1 cellular context compared by ENCODE assay signal in the genomic region with DNA sequence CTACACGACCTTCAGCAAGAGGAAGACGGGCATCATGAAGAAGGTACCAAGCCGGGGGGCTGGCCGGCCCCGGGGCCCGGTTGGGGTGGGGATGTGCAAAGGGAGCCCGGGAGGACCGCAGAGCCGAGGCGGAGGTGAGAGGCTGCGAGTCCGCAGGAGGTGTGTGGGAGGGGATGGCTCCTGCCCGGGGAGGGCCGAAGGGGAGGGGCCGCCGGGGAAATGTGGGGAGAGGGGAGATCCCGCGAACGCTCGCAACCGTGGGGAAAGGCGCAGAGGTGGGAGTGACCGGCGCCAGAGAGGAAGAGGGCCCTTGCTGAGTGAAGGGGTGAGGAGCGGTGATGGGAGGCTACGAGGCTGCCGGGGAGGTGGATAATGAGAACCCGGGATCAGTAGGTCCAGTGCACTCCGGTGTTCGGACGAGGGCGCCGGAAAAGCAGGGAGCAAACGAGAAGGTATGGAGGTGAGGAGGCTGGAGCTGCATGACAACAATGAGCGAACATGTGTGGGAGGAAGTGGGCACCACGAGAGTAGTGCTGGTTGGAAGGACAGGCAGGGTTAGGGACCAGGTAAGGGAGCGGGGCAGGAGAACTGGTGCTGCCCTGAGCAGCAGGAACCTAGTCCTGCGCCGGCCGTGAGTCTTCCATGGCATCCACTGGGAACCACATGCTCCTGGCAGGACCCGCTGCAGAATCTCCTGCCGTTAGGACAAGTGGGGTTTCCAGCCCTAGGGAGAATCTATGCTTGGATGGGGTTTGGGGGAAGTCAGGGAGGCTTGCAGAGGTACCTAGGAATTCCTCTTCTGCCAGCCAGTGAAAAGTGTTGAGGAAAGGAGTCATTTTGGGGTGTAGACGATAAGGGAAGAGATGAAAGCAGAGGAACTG.
TF ChIP-seq lines count a peak whose summit lies in the region.

No MANE protein-coding gene starts in this region.

TF ChIP-seq in K562, 482 proteins besides CTCF, POLR2A, EP300 and RAD21 (continued from another document):
- TF ChIP-seq ZBTB49 (CRISPR knock-in tag; IDR thresholded peaks at IDR 0.05; ENCODE audit: borderline replicate concordance) (no peak), ZNF263 (CRISPR knock-in tag; IDR thresholded peaks at IDR 0.05; ENCODE audit: borderline replicate concordance) (peak; percentile 52; the same call in 1 of the 2 replicates), SMARCA4 (IDR thresholded peaks at IDR 0.05) (0 out of 2 replicates have a peak, but pooled peaks have one; percentile 25), VEZF1 (CRISPR knock-in tag; IDR thresholded peaks at IDR 0.05) (peak; percentile 96), RBM22 (IDR thresholded peaks at IDR 0.05; ENCODE audit: low read depth, low read length, poor library complexity, severe bottlenecking) (peak; percentile 34), SAP30 (IDR thresholded peaks at IDR 0.05; ENCODE audit: borderline replicate concordance, insufficient read depth, low read depth, low read length, poor library complexity, severe bottlenecking) (peak; percentile 44), ZNF23 (CRISPR knock-in tag; IDR thresholded peaks at IDR 0.05) (no peak), ZBTB26 (CRISPR knock-in tag; IDR thresholded peaks at IDR 0.05) (0 out of 2 replicates have a peak, but pooled peaks have one; percentile 15), ZNF24 (IDR thresholded peaks at IDR 0.05) (no peak), CTBP1 (IDR thresholded peaks at IDR 0.05; ENCODE audit: borderline replicate concordance) (0 out of 2 replicates have a peak, but pooled peaks have one; percentile 9), BRD4 (IDR thresholded peaks at IDR 0.05) (0 out of 2 replicates have a peak, but pooled peaks have one; percentile 3), FOXK1 (CRISPR knock-in tag; IDR thresholded peaks at IDR 0.05; ENCODE audit: borderline replicate concordance) (peak; percentile 77; the same call in 1 of the 2 replicates), HDAC1 (IDR thresholded peaks at IDR 0.05) (peak in 1 of 2 experiments; percentile 70; a peak in 2 of 4 replicates), NFRKB (IDR thresholded peaks at IDR 0.05; ENCODE audit: low read depth) (0 out of 2 replicates have a peak, but pooled peaks have one; percentile 38), TGIF2 (CRISPR knock-in tag; IDR thresholded peaks at IDR 0.05) (peak; percentile 71; the same call in 1 of the 2 replicates), NCOA1 (IDR thresholded peaks at IDR 0.05; ENCODE audit: low read depth) (no peak; the same call in 1 of the 2 replicates), KAT7 (CRISPR knock-in tag; IDR thresholded peaks at IDR 0.05; ENCODE audit: borderline replicate concordance) (peak; percentile 6; the same call in 1 of the 2 replicates), RFX5 (IDR thresholded peaks at IDR 0.05; ENCODE audit: low read depth, low read length) (no peak), LCOR (CRISPR knock-in tag; IDR thresholded peaks at IDR 0.05) (peak; percentile 36; the same call in 1 of the 2 replicates), MTA1 (IDR thresholded peaks at IDR 0.05; ENCODE audit: borderline replicate concordance) (peak; percentile 65; the same call in 1 of the 2 replicates), SPI1 (IDR thresholded peaks at IDR 0.05; ENCODE audit: borderline replicate concordance, low read depth, low read length) (peak; percentile 34; the same call in 1 of the 2 replicates), YY1 (IDR thresholded peaks at IDR 0.05; ENCODE audit: borderline replicate concordance in 1 of 3, control insufficient read depth in 1 of 3, extremely low read depth in 1 of 3, insufficient read depth in 3 of 3, insufficient read length in 1 of 3, insufficient replicate concordance in 2 of 3, low read depth in 1 of 3, low read length in 2 of 3) (peak in 1 of 3 experiments; percentile 49), PHF8 (IDR thresholded peaks at IDR 0.05; ENCODE audit: borderline replicate concordance, low read length) (no peak), SIN3A (IDR thresholded peaks at IDR 0.05; ENCODE audit: borderline replicate concordance in 2 of 2, control insufficient read depth in 1 of 2, low read depth in 2 of 2, low read length in 2 of 2) (peak in 1 of 2 experiments; percentile 56; a peak in 1 of 4 replicates), ZBTB7A (IDR thresholded peaks at IDR 0.05; ENCODE audit: borderline replicate concordance, control insufficient read depth, low read depth, low read length) (0 out of 2 replicates have a peak, but pooled peaks have one; percentile 61), TOE1 (IDR thresholded peaks at IDR 0.05; ENCODE audit: borderline replicate concordance) (0 out of 2 replicates have a peak, but pooled peaks have one; percentile 42), TOE1 (CRISPR knock-in tag; IDR thresholded peaks at IDR 0.05; ENCODE audit: borderline replicate concordance, low read depth) (no peak), HDGF (IDR thresholded peaks at IDR 0.05) (peak; percentile 72; the same call in 1 of the 2 replicates), ZNF699 (CRISPR knock-in tag; IDR thresholded peaks at IDR 0.05; ENCODE audit: insufficient replicate concordance) (no peak), DMBX1 (CRISPR knock-in tag; IDR thresholded peaks at IDR 0.05; ENCODE audit: borderline replicate concordance) (no peak), MED1 (CRISPR knock-in tag; IDR thresholded peaks at IDR 0.05; ENCODE audit: borderline replicate concordance) (no peak), MNT (conservative IDR thresholded peaks at IDR 0.05) (peak in 1 of 2 experiments; percentile 44; a peak in 1 of 4 replicates), ZEB2 (IDR thresholded peaks at IDR 0.05) (peak; percentile 60; the same call in 1 of the 2 replicates), TEAD4 (IDR thresholded peaks at IDR 0.05; ENCODE audit: low read length) (no peak), TEAD4 (CRISPR knock-in tag; IDR thresholded peaks at IDR 0.05; ENCODE audit: borderline replicate concordance) (0 out of 2 replicates have a peak, but pooled peaks have one; percentile 37), THRB (CRISPR knock-in tag; conservative IDR thresholded peaks at IDR 0.05) (0 out of 2 replicates have a peak, but pooled peaks have one; percentile 80), HCFC1 (IDR thresholded peaks at IDR 0.05; ENCODE audit: low read depth, low read length) (0 out of 2 replicates have a peak, but pooled peaks have one; percentile 4), SLC30A9 (CRISPR knock-in tag; IDR thresholded peaks at IDR 0.05) (no peak)
- TF ChIP-seq, protein P1, sequence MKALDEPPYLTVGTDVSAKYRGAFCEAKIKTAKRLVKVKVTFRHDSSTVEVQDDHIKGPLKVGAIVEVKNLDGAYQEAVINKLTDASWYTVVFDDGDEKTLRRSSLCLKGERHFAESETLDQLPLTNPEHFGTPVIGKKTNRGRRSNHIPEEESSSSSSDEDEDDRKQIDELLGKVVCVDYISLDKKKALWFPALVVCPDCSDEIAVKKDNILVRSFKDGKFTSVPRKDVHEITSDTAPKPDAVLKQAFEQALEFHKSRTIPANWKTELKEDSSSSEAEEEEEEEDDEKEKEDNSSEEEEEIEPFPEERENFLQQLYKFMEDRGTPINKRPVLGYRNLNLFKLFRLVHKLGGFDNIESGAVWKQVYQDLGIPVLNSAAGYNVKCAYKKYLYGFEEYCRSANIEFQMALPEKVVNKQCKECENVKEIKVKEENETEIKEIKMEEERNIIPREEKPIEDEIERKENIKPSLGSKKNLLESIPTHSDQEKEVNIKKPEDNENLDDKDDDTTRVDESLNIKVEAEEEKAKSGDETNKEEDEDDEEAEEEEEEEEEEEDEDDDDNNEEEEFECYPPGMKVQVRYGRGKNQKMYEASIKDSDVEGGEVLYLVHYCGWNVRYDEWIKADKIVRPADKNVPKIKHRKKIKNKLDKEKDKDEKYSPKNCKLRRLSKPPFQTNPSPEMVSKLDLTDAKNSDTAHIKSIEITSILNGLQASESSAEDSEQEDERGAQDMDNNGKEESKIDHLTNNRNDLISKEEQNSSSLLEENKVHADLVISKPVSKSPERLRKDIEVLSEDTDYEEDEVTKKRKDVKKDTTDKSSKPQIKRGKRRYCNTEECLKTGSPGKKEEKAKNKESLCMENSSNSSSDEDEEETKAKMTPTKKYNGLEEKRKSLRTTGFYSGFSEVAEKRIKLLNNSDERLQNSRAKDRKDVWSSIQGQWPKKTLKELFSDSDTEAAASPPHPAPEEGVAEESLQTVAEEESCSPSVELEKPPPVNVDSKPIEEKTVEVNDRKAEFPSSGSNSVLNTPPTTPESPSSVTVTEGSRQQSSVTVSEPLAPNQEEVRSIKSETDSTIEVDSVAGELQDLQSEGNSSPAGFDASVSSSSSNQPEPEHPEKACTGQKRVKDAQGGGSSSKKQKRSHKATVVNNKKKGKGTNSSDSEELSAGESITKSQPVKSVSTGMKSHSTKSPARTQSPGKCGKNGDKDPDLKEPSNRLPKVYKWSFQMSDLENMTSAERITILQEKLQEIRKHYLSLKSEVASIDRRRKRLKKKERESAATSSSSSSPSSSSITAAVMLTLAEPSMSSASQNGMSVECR (CRISPR knock-in tag; IDR thresholded peaks at IDR 0.05): 0 out of 2 replicates have a peak, but pooled peaks have one; percentile 77
